ENCODE assay signal across 17 cellular contexts in genomic region chr9:106305428-106306133, GRCh38.
"Had no signal": no experiment of that assay in that cellular context is flagged by ENCODE, and none has a peak within 500 bp of the region (broad histone marks: within the 10 kb centered on the region; RNA-seq: fewer than 3 reads in every experiment).

No MANE protein-coding gene starts in this region.

- H3K27ac ChIP-seq: breast epithelium, epithelial cell of prostate, gastrocnemius medialis, heart right ventricle, psoas muscle, stomach had no signal

- ATAC-seq: activated CD4-positive, CD25-positive, alpha-beta regulatory T cell treated with anti-CD3 and anti-CD28 coated beads, Interleukin-2, amount 50 U/mL, for 24 hours; activated naive CD8-positive, alpha-beta T cell treated with anti-CD3 and anti-CD28 coated beads, Interleukin-2, amount 50 U/mL, for 24 hours; activated T-helper 17 cell treated with anti-CD3 and anti-CD28 coated beads, Interleukin-2, amount 50 U/mL, for 72 hours; gastrocnemius medialis had no signal

- H3K4me3 ChIP-seq: breast epithelium, gastrocnemius medialis, heart right ventricle, psoas muscle, stomach had no signal

- H3K9me3 ChIP-seq: breast epithelium, gastrocnemius medialis, heart right ventricle, psoas muscle, stomach had no signal

- H3K27me3 ChIP-seq: breast epithelium, gastrocnemius medialis, heart right ventricle, stomach had no signal

- H3K36me3 ChIP-seq: breast epithelium, gastrocnemius medialis, heart right ventricle, stomach had no signal

- FAIRE-seq: islet of Langerhans had no signal

- DNase-seq: activated CD4-positive, alpha-beta T cell treated with anti-CD3 and anti-CD28 coated beads, Interleukin-2, amount 50 U/mL, for 1 hour; activated CD8-positive, alpha-beta memory T cell treated with anti-CD3 and anti-CD28 coated beads for 24 hours; activated naive CD4-positive, alpha-beta T cell treated with anti-CD3 and anti-CD28 coated beads for 36 hours; activated naive CD8-positive, alpha-beta T cell treated with anti-CD3 and anti-CD28 coated beads, Interleukin-2, amount 50 U/mL, for 24 hours; aorta; gastrocnemius medialis; psoas muscle; stimulated activated CD4-positive, alpha-beta T cell treated with anti-CD3 and anti-CD28 coated beads, Interleukin-1b, Interleukin-23, amount 100 ng/mL, for 48 hours; stomach; T-helper 1 cell; T1000 had no signal

- H3K4me1 ChIP-seq: breast epithelium, psoas muscle, stomach had no signal
